In the genomic region with DNA sequence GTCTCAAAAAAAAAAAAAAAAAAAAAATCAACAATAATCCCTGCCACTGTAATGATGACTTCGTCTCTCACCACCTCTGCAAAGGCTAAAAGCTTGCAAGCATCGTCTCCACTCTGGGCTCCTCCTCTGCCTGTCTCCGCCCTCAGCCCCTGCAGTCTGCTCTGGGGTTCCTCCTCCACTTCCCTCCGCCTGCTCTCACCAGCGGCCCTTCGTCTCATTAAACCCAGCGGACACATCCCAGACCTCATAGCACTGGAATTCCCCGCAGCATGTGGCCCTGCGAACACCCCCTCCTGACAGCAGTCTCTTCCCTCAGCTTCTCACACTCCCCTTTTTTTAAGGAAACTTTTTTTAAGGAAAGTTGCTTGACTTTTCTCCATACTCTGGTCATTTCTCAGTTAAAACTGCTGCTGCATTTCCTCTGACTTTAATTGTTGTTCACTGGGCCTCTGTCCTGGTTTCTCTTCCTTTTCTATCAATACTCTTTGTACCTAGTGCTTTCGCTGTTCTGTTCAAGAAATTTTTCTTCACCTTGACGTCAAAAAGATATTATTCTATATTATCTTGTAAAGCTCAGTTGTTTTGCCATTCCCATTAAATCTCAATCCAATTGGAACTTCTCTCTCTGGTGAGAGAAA, we compare ENCODE assay signal across 10 cellular contexts.
DNase-seq lines count a peak whose midpoint lies in the region; ATAC-seq and TF ChIP-seq lines count a peak whose summit lies in the region.
"Had no signal": no experiment of that assay in that cellular context is flagged by ENCODE, and none has a peak within 500 bp of the region (broad histone marks: within the 10 kb centered on the region; RNA-seq: fewer than 3 reads in every experiment).

No MANE protein-coding gene starts in this region.

- no peak for DNase-seq in SK-N-SH
- peak; percentile 24 to 55 for DNase-seq in cardiac fibroblast (ENCODE audit: low read depth in 2 of 2)
- peak; percentile 95 for DNase-seq in left kidney (ENCODE audit: low read depth, low spot score)
- no peak for DNase-seq in CD1c-positive myeloid dendritic cell (ENCODE audit: extremely low spot score)
- DNase-seq in COLO668 (lab: John Stamatoyannopoulos, UW; ENCODE audit: unreplicated experiment) = no peak
- DNase-seq in cerebellum (ENCODE audit: low spot score) = no peak
- DNase-seq: hippocampal formation; stimulated activated CD4-positive, alpha-beta T cell treated with anti-CD3 and anti-CD28 coated beads, Interleukin-2, amount 100 ng/mL, for 48 hours had no signal

- H3K4me2 ChIP-seq in SK-N-SH = no peak overlapping the region

- H3K4me3 ChIP-seq in SK-N-SH (ENCODE audit: low read depth in 2 of 2, low read length in 1 of 2) = no peak overlapping the region
- H3K4me3 ChIP-seq in cardiac fibroblast (replicated peaks in 1 of 2; ENCODE audit: low read depth in 2 of 2, low read length in 2 of 2) = no peak overlapping the region
- H3K4me3 ChIP-seq in urinary bladder (ENCODE audit: low read depth, low read length) = no peak overlapping the region

- H3K27ac ChIP-seq in SK-N-SH (ENCODE audit: low read depth in 2 of 2, low read length in 1 of 2) = no peak overlapping the region
- peak overlapping the region; percentile 33 for H3K27ac ChIP-seq in urinary bladder (ENCODE audit: low read depth)

- peak; percentile 51; the same call in 2 of the 3 replicates for ATAC-seq in SK-N-SH treated with all-trans-retinoic acid at 6 μM for 48 hours

- no peak for TF ChIP-seq CTCF in SK-N-SH (IDR thresholded peaks at IDR 0.05)
- TF ChIP-seq CTCF in cardiac fibroblast (IDR thresholded peaks at IDR 0.05; ENCODE audit: low read depth, low read length) = no peak

- H3K27me3 ChIP-seq in SK-N-SH (ENCODE audit: insufficient read depth) = no peaks in the 10 kb centered on the region; the same call in 1 of the 2 replicates

- H3F3A ChIP-seq in SK-N-SH (replicated peaks; ENCODE audit: insufficient read depth) = no peaks in the 10 kb centered on the region

- no peak overlapping the region for H3K9ac ChIP-seq in SK-N-SH

- TF ChIP-seq EP300 in SK-N-SH (IDR thresholded peaks at IDR 0.05; ENCODE audit: borderline replicate concordance in 1 of 2, low read depth in 1 of 2, low read length in 1 of 2) = no peak

- CTCF ChIA-PET in SK-N-SH (lab: Yijun Ruan, JAX) = interaction anchor here (0.6 kb wide), 1 partner anchor 108 kb away, joined by 3 read pairs; no protein-coding TSS in a partner anchor

- POLR2A ChIA-PET in SK-N-SH (lab: Yijun Ruan, JAX) = no interaction called here

- H3K4me1 ChIP-seq in SK-N-SH (ENCODE audit: control insufficient read depth in 1 of 2, insufficient read depth in 2 of 2, low read depth in 1 of 2, low read length in 1 of 2) = no peaks in the 10 kb centered on the region
- H3K4me1 ChIP-seq in urinary bladder (ENCODE audit: insufficient read depth) = no peaks in the 10 kb centered on the region

- H3K36me3 ChIP-seq in SK-N-SH (replicated peaks in 1 of 2; ENCODE audit: control insufficient read depth in 1 of 2, insufficient read depth in 2 of 2, low read length in 1 of 2) (no peaks in the 10 kb centered on the region), urinary bladder (ENCODE audit: insufficient read depth) (no peaks in the 10 kb centered on the region)

- TF ChIP-seq RAD21 in SK-N-SH (IDR thresholded peaks at IDR 0.05; ENCODE audit: low read length) = no peak

- 15% methylated on average over 11 of the region's 11 CpGs for WGBS in SK-N-SH (ENCODE audit: low lambda C conversion rate)
- WGBS in urinary bladder = 18% methylated on average over 11 of the region's 11 CpGs

- H4K20me1 ChIP-seq in SK-N-SH (ENCODE audit: insufficient read depth) = no peaks in the 10 kb centered on the region

- H3K79me2 ChIP-seq in SK-N-SH (ENCODE audit: insufficient read depth) = no peaks in the 10 kb centered on the region

- H2AFZ ChIP-seq in SK-N-SH (ENCODE audit: low read depth) = no peak overlapping the region

- no peaks in the 10 kb centered on the region for H3K9me2 ChIP-seq in SK-N-SH

- H3K9me3 ChIP-seq in SK-N-SH = no peaks in the 10 kb centered on the region

TF ChIP-seq in SK-N-SH treated with all-trans-retinoic acid at 6 μM for 48 hours, 23 proteins besides CTCF, POLR2A, EP300 and RAD21 (continues in another document):
- TF ChIP-seq ARNTL (CRISPR knock-in tag; IDR thresholded peaks at IDR 0.05; ENCODE audit: borderline replicate concordance, low read depth) = no peak
- TF ChIP-seq ZFP3 (CRISPR knock-in tag; IDR thresholded peaks at IDR 0.05) = no peak
- TF ChIP-seq BACH2 (CRISPR knock-in tag; IDR thresholded peaks at IDR 0.05; ENCODE audit: borderline replicate concordance) = no peak
- TF ChIP-seq ZC3H10 (CRISPR knock-in tag; IDR thresholded peaks at IDR 0.05) = no peak
- no peak for TF ChIP-seq ZNF565 (CRISPR knock-in tag; conservative IDR thresholded peaks at IDR 0.05; ENCODE audit: low read depth)
- TF ChIP-seq PATZ1 (CRISPR knock-in tag; IDR thresholded peaks at IDR 0.05; ENCODE audit: borderline replicate concordance) = no peak
- no peak for TF ChIP-seq CREB5 (CRISPR knock-in tag; IDR thresholded peaks at IDR 0.05; ENCODE audit: low read depth)
- no peak for TF ChIP-seq ZFP30 (CRISPR knock-in tag; IDR thresholded peaks at IDR 0.05)
- TF ChIP-seq ZNF70 (CRISPR knock-in tag; IDR thresholded peaks at IDR 0.05) = no peak

TF ChIP-seq in SK-N-SH, 30 proteins besides CTCF, POLR2A, EP300 and RAD21:
- TF ChIP-seq NFIC (IDR thresholded peaks at IDR 0.05; ENCODE audit: borderline replicate concordance) (no peak), MAX (IDR thresholded peaks at IDR 0.05; ENCODE audit: low read depth) (no peak), NRF1 (IDR thresholded peaks at IDR 0.05; ENCODE audit: low read depth, low read length) (no peak), MEF2A (IDR thresholded peaks at IDR 0.05; ENCODE audit: borderline replicate concordance, low read depth) (no peak), SIN3A (IDR thresholded peaks at IDR 0.05; ENCODE audit: borderline replicate concordance, low read depth, low read length) (no peak), TCF12 (IDR thresholded peaks at IDR 0.05) (no peak), FOXJ3 (CRISPR knock-in tag; IDR thresholded peaks at IDR 0.05) (no peak), EZH2phosphoT487 (IDR thresholded peaks at IDR 0.05; ENCODE audit: borderline replicate concordance, low read depth) (no peak), REST (IDR thresholded peaks at IDR 0.05; ENCODE audit: low read depth, low read length) (no peak), RXRA (IDR thresholded peaks at IDR 0.05; ENCODE audit: borderline replicate concordance, low read depth) (no peak), SMC3 (IDR thresholded peaks at IDR 0.05; ENCODE audit: low read depth, low read length) (no peak), RCOR1 (IDR thresholded peaks at IDR 0.05; ENCODE audit: low read length) (no peak)

Comparison
In these comparisons a context has a peak if more than half of its experiments do, and no peak if none do; other contexts are left out.
1. DNase-seq: peak in cardiac fibroblast (2 of 2) and left kidney (single experiment); none in SK-N-SH (single experiment), CD1c-positive myeloid dendritic cell (single experiment), COLO668 (single experiment) and cerebellum (single experiment).